In genomic region chr17:81867952-81868673, GRCh38 we compare ENCODE assay signal across 1 cellular context.
A peak's percentile ranks its signal among the peaks of the same experiment; 100 is the strongest.
TF ChIP-seq lines count a peak whose summit lies in the region.

No MANE protein-coding gene starts in this region.

TF ChIP-seq in HepG2, 621 proteins besides CTCF, POLR2A, EP300 and RAD21 (continued from another document and continues in another):
- no peak for TF ChIP-seq ONECUT2 (CRISPR knock-in tag; IDR thresholded peaks at IDR 0.05)
- TF ChIP-seq HMG20A (CRISPR knock-in tag; IDR thresholded peaks at IDR 0.05; ENCODE audit: borderline replicate concordance) = no peak
- no peak for TF ChIP-seq ATRX (CRISPR knock-in tag; IDR thresholded peaks at IDR 0.05; ENCODE audit: borderline replicate concordance)
- TF ChIP-seq MAFF (IDR thresholded peaks at IDR 0.05; ENCODE audit: low read depth, low read length) = no peak
- peak; percentile 79 for TF ChIP-seq ZNF589 (CRISPR knock-in tag; conservative IDR thresholded peaks at IDR 0.05)
- no peak for TF ChIP-seq ZNF772 (CRISPR knock-in tag; IDR thresholded peaks at IDR 0.05)
- TF ChIP-seq ZNF639 (CRISPR knock-in tag; conservative IDR thresholded peaks at IDR 0.05) = peak; percentile 59
- TF ChIP-seq EED (CRISPR knock-in tag; IDR thresholded peaks at IDR 0.05) = peak; percentile 90
- no peak for TF ChIP-seq ARNT2 (CRISPR knock-in tag; IDR thresholded peaks at IDR 0.05; ENCODE audit: low read depth)
- TF ChIP-seq SOX6 (IDR thresholded peaks at IDR 0.05) = no peak
- TF ChIP-seq SOX6 (CRISPR knock-in tag; IDR thresholded peaks at IDR 0.05) = no peak; the same call in 1 of the 2 replicates
- no peak for TF ChIP-seq ZKSCAN5 (CRISPR knock-in tag; IDR thresholded peaks at IDR 0.05)
- TF ChIP-seq HNF4G (IDR thresholded peaks at IDR 0.05; ENCODE audit: borderline replicate concordance, low read depth, low read length) = no peak
- TF ChIP-seq HNF4G (CRISPR knock-in tag; IDR thresholded peaks at IDR 0.05; ENCODE audit: borderline replicate concordance, low read depth) = no peak
- no peak for TF ChIP-seq YEATS2 (CRISPR knock-in tag; IDR thresholded peaks at IDR 0.05; ENCODE audit: borderline replicate concordance)
- TF ChIP-seq RFX1 (IDR thresholded peaks at IDR 0.05) = no peak
- no peak for TF ChIP-seq ZFY (CRISPR knock-in tag; IDR thresholded peaks at IDR 0.05)
- TF ChIP-seq FOXA3 (CRISPR knock-in tag; IDR thresholded peaks at IDR 0.05) = 0 out of 2 replicates have a peak, but pooled peaks have one; percentile 13
- TF ChIP-seq RELA (CRISPR knock-in tag; IDR thresholded peaks at IDR 0.05) = no peak
- peak; percentile 95 for TF ChIP-seq NCOA5 (CRISPR knock-in tag; IDR thresholded peaks at IDR 0.05)
- no peak for TF ChIP-seq CBX1 (IDR thresholded peaks at IDR 0.05; ENCODE audit: low read depth)
- no peak for TF ChIP-seq ZBTB40 (IDR thresholded peaks at IDR 0.05)
- TF ChIP-seq ZBTB40 (CRISPR knock-in tag; IDR thresholded peaks at IDR 0.05) = no peak; the same call in 1 of the 2 replicates
- TF ChIP-seq NFRKB (IDR thresholded peaks at IDR 0.05) = no peak
- TF ChIP-seq ZNF773 (CRISPR knock-in tag; IDR thresholded peaks at IDR 0.05; ENCODE audit: borderline replicate concordance) = no peak
- TF ChIP-seq, protein P1, sequence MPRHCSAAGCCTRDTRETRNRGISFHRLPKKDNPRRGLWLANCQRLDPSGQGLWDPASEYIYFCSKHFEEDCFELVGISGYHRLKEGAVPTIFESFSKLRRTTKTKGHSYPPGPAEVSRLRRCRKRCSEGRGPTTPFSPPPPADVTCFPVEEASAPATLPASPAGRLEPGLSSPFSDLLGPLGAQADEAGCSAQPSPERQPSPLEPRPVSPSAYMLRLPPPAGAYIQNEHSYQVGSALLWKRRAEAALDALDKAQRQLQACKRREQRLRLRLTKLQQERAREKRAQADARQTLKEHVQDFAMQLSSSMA (CRISPR knock-in tag; IDR thresholded peaks at IDR 0.05) = no peak
- peak; percentile 59; the same call in 1 of the 2 replicates for TF ChIP-seq HNRNPUL1 (IDR thresholded peaks at IDR 0.05; ENCODE audit: low read depth, low read length)
- TF ChIP-seq MTERF4 (CRISPR knock-in tag; IDR thresholded peaks at IDR 0.05) = no peak
- TF ChIP-seq MTA1 (CRISPR knock-in tag; IDR thresholded peaks at IDR 0.05; ENCODE audit: borderline replicate concordance) = no peak
- peak; percentile 53; the same call in 1 of the 2 replicates for TF ChIP-seq SMYD3 (CRISPR knock-in tag; IDR thresholded peaks at IDR 0.05)
- no peak for TF ChIP-seq ZNF800 (CRISPR knock-in tag; IDR thresholded peaks at IDR 0.05)
- TF ChIP-seq SP2 (CRISPR knock-in tag; IDR thresholded peaks at IDR 0.05) = no peak
- TF ChIP-seq NR2C2 (CRISPR knock-in tag; IDR thresholded peaks at IDR 0.05; ENCODE audit: borderline replicate concordance) = 0 out of 2 replicates have a peak, but pooled peaks have one; percentile 7
- no peak; the same call in 1 of the 2 replicates for TF ChIP-seq ATF2 (CRISPR knock-in tag; IDR thresholded peaks at IDR 0.05)
- TF ChIP-seq ZMYM3 (CRISPR knock-in tag; IDR thresholded peaks at IDR 0.05) = no peak
- TF ChIP-seq NFKBIZ (CRISPR knock-in tag; IDR thresholded peaks at IDR 0.05) = 0 out of 2 replicates have a peak, but pooled peaks have one; percentile 23
- no peak for TF ChIP-seq STAT6 (CRISPR knock-in tag; IDR thresholded peaks at IDR 0.05; ENCODE audit: borderline replicate concordance)
- TF ChIP-seq ZBTB39 (CRISPR knock-in tag; IDR thresholded peaks at IDR 0.05) = peak; percentile 90; the same call in 1 of the 2 replicates
- no peak for TF ChIP-seq CENPX (CRISPR knock-in tag; IDR thresholded peaks at IDR 0.05)
- TF ChIP-seq, protein P2, sequence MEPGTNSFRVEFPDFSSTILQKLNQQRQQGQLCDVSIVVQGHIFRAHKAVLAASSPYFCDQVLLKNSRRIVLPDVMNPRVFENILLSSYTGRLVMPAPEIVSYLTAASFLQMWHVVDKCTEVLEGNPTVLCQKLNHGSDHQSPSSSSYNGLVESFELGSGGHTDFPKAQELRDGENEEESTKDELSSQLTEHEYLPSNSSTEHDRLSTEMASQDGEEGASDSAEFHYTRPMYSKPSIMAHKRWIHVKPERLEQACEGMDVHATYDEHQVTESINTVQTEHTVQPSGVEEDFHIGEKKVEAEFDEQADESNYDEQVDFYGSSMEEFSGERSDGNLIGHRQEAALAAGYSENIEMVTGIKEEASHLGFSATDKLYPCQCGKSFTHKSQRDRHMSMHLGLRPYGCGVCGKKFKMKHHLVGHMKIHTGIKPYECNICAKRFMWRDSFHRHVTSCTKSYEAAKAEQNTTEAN (CRISPR knock-in tag; conservative IDR thresholded peaks at IDR 0.05) = peak; percentile 18; the same call in 1 of the 2 replicates
- TF ChIP-seq FOXO1 (CRISPR knock-in tag; IDR thresholded peaks at IDR 0.05) = no peak
- TF ChIP-seq MED1 (CRISPR knock-in tag; IDR thresholded peaks at IDR 0.05) = 0 out of 2 replicates have a peak, but pooled peaks have one; percentile 16
